Comparison of ENCODE assay signal across 8 cellular contexts in the genomic region with DNA sequence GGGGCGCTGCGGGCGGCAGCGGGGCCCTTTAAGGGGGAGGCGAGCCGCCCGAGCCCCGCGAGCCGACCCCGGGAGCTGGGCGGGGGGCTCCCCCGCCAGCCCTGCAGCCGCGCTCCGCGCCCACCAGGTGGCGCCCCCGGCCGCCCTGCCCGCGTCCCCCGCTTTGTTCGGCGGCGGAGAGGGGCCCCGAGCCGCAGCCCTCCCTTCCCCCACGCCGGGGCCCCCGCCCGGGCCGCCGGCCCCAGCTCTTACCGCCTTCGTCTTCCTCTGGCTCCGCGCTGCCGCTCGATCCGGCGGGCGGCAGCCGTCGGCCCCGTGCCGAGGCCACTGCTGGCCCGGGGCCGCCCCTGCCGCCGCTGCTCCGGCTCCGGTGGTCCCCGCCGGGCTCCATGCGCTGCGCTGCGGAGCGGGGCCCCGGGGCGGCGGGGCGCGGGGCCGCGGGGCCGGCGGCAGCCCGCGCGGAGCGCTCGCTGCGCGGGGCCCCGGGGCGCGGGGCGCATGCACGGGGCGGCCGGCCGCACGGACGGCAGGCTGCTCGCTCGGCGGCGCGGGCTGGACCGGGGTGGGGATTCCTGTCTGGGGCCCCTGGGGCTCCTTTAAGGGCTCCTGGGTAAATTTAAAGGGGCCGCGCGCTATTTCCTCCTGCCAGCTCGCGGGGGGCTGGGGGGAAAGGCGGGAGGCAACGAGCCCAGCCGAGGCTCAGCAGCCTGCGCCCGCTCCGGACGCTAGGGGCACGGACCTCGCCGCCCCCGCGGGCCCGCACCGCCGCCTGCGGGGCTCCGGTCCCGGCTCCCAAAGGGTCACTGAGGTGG. TPM values are rescaled to one million over a fixed set of nuclear protein-coding genes. Genes with fewer than 3 reads are reported as not detected.
A peak's percentile ranks its signal among the peaks of the same experiment; 100 is the strongest.
DNase-seq lines count a peak whose midpoint lies in the region; ATAC-seq and TF ChIP-seq lines count a peak whose summit lies in the region.

Gene ZFTA, minus strand, starts transcription at position 544 of the 812 bp plus-strand sequence. Its CDS starts 153 bp downstream, at position 391.

- H3F3A ChIP-seq in SU-DHL-6 (ENCODE audit: insufficient read depth), result no peaks in the 10 kb centered on the region

- peak within 1 kb of the TSS; percentile 37 to 88 (median 76) for H3K27ac Mint-ChIP-seq in CD14-positive monocyte

- ATAC-seq in GM19455 (IDR thresholded peaks at IDR 0.05; ENCODE audit: unreplicated experiment) (peak; percentile 51), left ventricle myocardium superior (peak; percentile 42)

- intact Hi-C loops in CD14-positive monocyte (cut with micrococcal nuclease) (loop anchor here (5.0 to 10.0 kb wide), 3 partner anchors 179 to 379 kb away; no protein-coding TSS in a partner anchor), left ventricle myocardium superior (cut with micrococcal nuclease) (no loop called here)

- H3K4me1 Mint-ChIP-seq in CD14-positive monocyte, result peaks cover 16% of the 10 kb centered on the region

- H3K27me3 ChIP-seq in SU-DHL-6 (ENCODE audit: low read length), result no peaks in the 10 kb centered on the region

- peaks cover 0 to 4% of the 10 kb centered on the region in 2 donors for H3K36me3 Mint-ChIP-seq in CD14-positive monocyte

- H3K4me3 Mint-ChIP-seq in CD14-positive monocyte, result peak within 1 kb of the TSS; percentile 98

- H2AFZ ChIP-seq in SU-DHL-6 (ENCODE audit: low read depth, low read length, severe bottlenecking), result peak within 1 kb of the TSS; percentile 95

- H4K20me1 ChIP-seq in SU-DHL-6 (ENCODE audit: low read depth, low read length), result no peaks in the 10 kb centered on the region

- H3K4me3 ChIP-seq in SU-DHL-6 (ENCODE audit: insufficient read depth, low read length, poor library complexity, severe bottlenecking), result peak within 1 kb of the TSS; percentile 83

- no peaks in the 10 kb centered on the region for H3K36me3 ChIP-seq in SU-DHL-6 (ENCODE audit: low read length)

- TF ChIP-seq CTCF in CD14-positive monocyte (IDR thresholded peaks at IDR 0.05), result peak; percentile 89
- no peak for TF ChIP-seq CTCF in SU-DHL-6 (IDR thresholded peaks at IDR 0.05; ENCODE audit: insufficient read depth, low read length, poor library complexity, severe bottlenecking)

- peak within 1 kb of the TSS; percentile 47 for H3K27ac ChIP-seq in SU-DHL-6 (ENCODE audit: low read depth, low read length)

- no peaks in the 10 kb centered on the region for H3K9me2 ChIP-seq in SU-DHL-6 (replicated peaks; ENCODE audit: insufficient read depth, low read length)

- H3K79me2 ChIP-seq in SU-DHL-6 (ENCODE audit: insufficient read depth, low read length), result 0 out of 2 replicates have a peak, but pooled peaks cover 15% of the 10 kb centered on the region

- H3K9ac ChIP-seq in SU-DHL-6 (ENCODE audit: low read length), result peak within 1 kb of the TSS; percentile 72

- H3K9me3 ChIP-seq in SU-DHL-6 (ENCODE audit: insufficient read depth, low read length), result no peaks in the 10 kb centered on the region

- H3K9me3 Mint-ChIP-seq in CD14-positive monocyte, result peaks cover 2 to 11% (median 4%) of the 10 kb centered on the region in 7 donors

- DNase-seq in CD14-positive monocyte (ENCODE audit: low spot score) (no peak), KG1 (lab: John Stamatoyannopoulos, UW) (peak; percentile 42), amygdala (lab: John Stamatoyannopoulos, UW) (peak in 30 of 56 donors; percentile 18 to 67 (median 46)), left ventricle myocardium superior (peak; percentile 84), pulmonary artery endothelial cell (ENCODE audit: low read depth, low spot score) (no peak), COLO829 (ENCODE audit: low spot score) (no peak)

- H3K4me2 ChIP-seq in SU-DHL-6 (ENCODE audit: low read depth, low read length, poor library complexity, severe bottlenecking), result peak within 1 kb of the TSS; percentile 90

- H3K27me3 Mint-ChIP-seq in CD14-positive monocyte (ENCODE audit: low read depth in 3 of 3), result peaks cover 24 to 47% (median 30%) of the 10 kb centered on the region in 3 donors

RNA-seq across cellular contexts. Expression of gene ZFTA, which starts in this region (rescaled TPM):
- not detected for polyA plus RNA-seq in CD14-positive monocyte
- total RNA-seq in left ventricle myocardium superior, result 16.4 TPM
- total RNA-seq in pulmonary artery endothelial cell, result 17.5 and 19.3 TPM in 2 replicates

Comparison
In these comparisons a context has a peak if more than half of its experiments do, and no peak if none do; other contexts are left out.
1. DNase-seq: peak in KG1 (single experiment), amygdala (30 of 56) and left ventricle myocardium superior (single experiment); none in CD14-positive monocyte (single experiment), pulmonary artery endothelial cell (single experiment) and COLO829 (single experiment).